In the genomic region with DNA sequence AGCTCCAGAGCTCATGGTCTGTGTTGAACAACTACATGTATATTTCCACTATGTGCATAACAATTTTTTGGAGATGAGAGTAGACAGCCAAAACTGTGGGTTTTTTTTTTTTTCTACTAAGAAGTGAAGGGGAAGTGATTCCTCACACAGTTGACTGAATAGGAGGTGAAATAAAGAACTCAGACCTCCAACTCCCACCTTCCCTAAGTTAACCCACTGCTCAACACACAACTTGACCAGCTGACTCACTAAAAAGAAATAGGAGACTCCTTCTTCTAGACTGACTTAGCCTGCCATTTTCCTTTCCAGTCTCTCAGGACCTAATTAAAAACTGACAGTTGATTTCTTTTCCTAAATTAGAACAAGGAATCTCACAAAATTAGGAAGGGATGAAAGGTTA, we compare ENCODE assay signal across 9 cellular contexts. TPM values are rescaled to one million over a fixed set of nuclear protein-coding genes. Genes with fewer than 3 reads are reported as not detected.
DNase-seq lines count a peak whose midpoint lies in the region; ATAC-seq and TF ChIP-seq lines count a peak whose summit lies in the region.
"Had no signal": no experiment of that assay in that cellular context is flagged by ENCODE, and none has a peak within 500 bp of the region (broad histone marks: within the 10 kb centered on the region; RNA-seq: fewer than 3 reads in every experiment).

No MANE protein-coding gene starts in this region.

- ATAC-seq in activated naive CD8-positive, alpha-beta T cell treated with anti-CD3 and anti-CD28 coated beads, Interleukin-2, amount 10 ng/mL, durations not matched to agents 7 days and 5 days (ENCODE audit: low read depth), result no peak
- ATAC-seq in GM21717 (IDR thresholded peaks at IDR 0.05; ENCODE audit: unreplicated experiment), result no peak

- H3K27me3 ChIP-seq in DOHH2 (ENCODE audit: control insufficient read depth, low read length) (no peaks in the 10 kb centered on the region), Karpas-422 (ENCODE audit: low read length) (no peaks in the 10 kb centered on the region)
- H3K27me3 ChIP-seq: SJCRH30 had no signal

- H3K4me2 ChIP-seq in DOHH2 (ENCODE audit: low read length) (peak overlapping the region; percentile 65), Karpas-422 (ENCODE audit: low read depth, low read length, poor library complexity, severe bottlenecking) (peak overlapping the region; percentile 85)

- H3K36me3 Mint-ChIP-seq in activated naive CD8-positive, alpha-beta T cell treated with anti-CD3 and anti-CD28 coated beads, Interleukin-2, amount 10 ng/mL, durations not matched to agents 7 days and 5 days, result peaks cover 14% of the 10 kb centered on the region
- peaks cover 39% of the 10 kb centered on the region for H3K36me3 Mint-ChIP-seq in nephron (ENCODE audit: low read depth)

- H2AFZ ChIP-seq in Karpas-422 (ENCODE audit: low read length), result no peak overlapping the region

- no peaks in the 10 kb centered on the region for H3K9me2 ChIP-seq in DOHH2 (replicated peaks; ENCODE audit: control insufficient read depth, low read length)
- H3K9me2 ChIP-seq in Karpas-422 (replicated peaks; ENCODE audit: insufficient read depth, low read length), result no peaks in the 10 kb centered on the region

- TF ChIP-seq CTCF in DOHH2 (IDR thresholded peaks at IDR 0.05; ENCODE audit: low read depth, low read length, poor library complexity, severe bottlenecking), result no peak
- no peak for TF ChIP-seq CTCF in nephron (IDR thresholded peaks at IDR 0.05; ENCODE audit: unreplicated experiment in 3 of 3)

- H3K4me3 Mint-ChIP-seq in activated naive CD8-positive, alpha-beta T cell treated with anti-CD3 and anti-CD28 coated beads, Interleukin-2, amount 10 ng/mL, durations not matched to agents 7 days and 5 days, result peak overlapping the region; percentile 42
- peak overlapping the region; percentile 14 to 97 (median 51) for H3K4me3 Mint-ChIP-seq in nephron

- H3F3A ChIP-seq in DOHH2 (ENCODE audit: control insufficient read depth, insufficient read depth), result peaks cover 4% of the 10 kb centered on the region; the same call in 1 of the 2 replicates

- peaks cover 2% of the 10 kb centered on the region; the same call in 1 of the 2 replicates for H3K9me3 ChIP-seq in DOHH2 (ENCODE audit: control insufficient read depth, insufficient read depth, low read length)
- no peaks in the 10 kb centered on the region for H3K9me3 ChIP-seq in Karpas-422 (ENCODE audit: low read length)
- H3K9me3 ChIP-seq: SJCRH30 had no signal

- H3K4me3 ChIP-seq in DOHH2 (ENCODE audit: low read length) (peak overlapping the region; percentile 98), Karpas-422 (ENCODE audit: low read length) (peak overlapping the region; percentile 77)

- no peaks in the 10 kb centered on the region for H3K27me3 Mint-ChIP-seq in activated naive CD8-positive, alpha-beta T cell treated with anti-CD3 and anti-CD28 coated beads, Interleukin-2, amount 10 ng/mL, durations not matched to agents 7 days and 5 days
- H3K27me3 Mint-ChIP-seq in nephron (ENCODE audit: low read depth), result peaks cover 3% of the 10 kb centered on the region

- no peak overlapping the region for H3K27ac Mint-ChIP-seq in activated naive CD8-positive, alpha-beta T cell treated with anti-CD3 and anti-CD28 coated beads, Interleukin-2, amount 10 ng/mL, durations not matched to agents 7 days and 5 days
- no peak overlapping the region for H3K27ac Mint-ChIP-seq in nephron

- DNase-seq in Karpas-422 (peak; percentile 44), NCI-H345 treated with DMSO at 0.1 percent for 48 hours (lab: John Stamatoyannopoulos, UW; ENCODE audit: unreplicated experiment) (no peak), RPMI8226 (no peak), NCI-H748 (lab: John Stamatoyannopoulos, UW; ENCODE audit: unreplicated experiment) (no peak)
- no peak for DNase-seq in activated naive CD8-positive, alpha-beta T cell treated with anti-CD3 and anti-CD28 coated beads, Interleukin-2, amount 10 ng/mL, durations not matched to agents 7 days and 5 days
- DNase-seq: SJCRH30 had no signal

- H3K9me3 Mint-ChIP-seq in activated naive CD8-positive, alpha-beta T cell treated with anti-CD3 and anti-CD28 coated beads, Interleukin-2, amount 10 ng/mL, durations not matched to agents 7 days and 5 days, result peaks cover 3% of the 10 kb centered on the region
- H3K9me3 Mint-ChIP-seq in nephron, result no peaks in the 10 kb centered on the region

- H3K27ac ChIP-seq in DOHH2 (ENCODE audit: low read depth, low read length) (peak overlapping the region; percentile 3; the same call in 1 of the 2 replicates), Karpas-422 (ENCODE audit: low read length) (peak overlapping the region; percentile 74)

- H3K79me2 ChIP-seq in DOHH2 (ENCODE audit: control insufficient read depth, low read length) (peaks cover 72% of the 10 kb centered on the region), Karpas-422 (ENCODE audit: low read length) (peaks cover 76% of the 10 kb centered on the region)

- H4K20me1 ChIP-seq in DOHH2 (ENCODE audit: control insufficient read depth, insufficient read depth, low read depth, low read length) (peaks cover 17% of the 10 kb centered on the region), Karpas-422 (ENCODE audit: insufficient read depth, low read depth, low read length) (peaks cover 39% of the 10 kb centered on the region)

- POLR2A ChIA-PET in activated naive CD8-positive, alpha-beta T cell treated with anti-CD3 and anti-CD28 coated beads, Interleukin-2, amount 10 ng/mL, durations not matched to agents 7 days and 5 days (lab: Charles Lee), result no interaction called here

- H3K9ac ChIP-seq in Karpas-422 (ENCODE audit: low read length), result peak overlapping the region; percentile 95

- peaks cover 34% of the 10 kb centered on the region for H3K4me1 Mint-ChIP-seq in activated naive CD8-positive, alpha-beta T cell treated with anti-CD3 and anti-CD28 coated beads, Interleukin-2, amount 10 ng/mL, durations not matched to agents 7 days and 5 days
- H3K4me1 Mint-ChIP-seq in nephron, result peaks cover 24% of the 10 kb centered on the region

- peaks cover 66% of the 10 kb centered on the region for H3K36me3 ChIP-seq in DOHH2 (ENCODE audit: control insufficient read depth, low read length)
- H3K36me3 ChIP-seq in Karpas-422 (ENCODE audit: insufficient read depth, low read length), result peaks cover 45% of the 10 kb centered on the region

- H3K4me1 ChIP-seq in DOHH2 (ENCODE audit: control insufficient read depth, low read length), result peaks cover 32% of the 10 kb centered on the region
- H3K4me1 ChIP-seq in Karpas-422 (ENCODE audit: low read length), result peaks cover 27% of the 10 kb centered on the region

RNA-seq across cellular contexts. Expression of a gene that starts 1.7 kb away (rescaled TPM):
- total RNA-seq in Karpas-422 (2014; rRNA removed; shearing (Covaris generic); ENCODE audit: low replicate concordance), result 271 and 300 TPM in 2 replicates
- 100 to 1,000 TPM; 183 to 192 TPM for total RNA-seq in activated naive CD8-positive, alpha-beta T cell treated with anti-CD3 and anti-CD28 coated beads, Interleukin-2, amount 10 ng/mL, durations not matched to agents 7 days and 5 days

RNA-seq across cellular contexts. Expression of a gene that starts 33.4 kb away (rescaled TPM):
- 26.2 and 84.0 TPM in 2 replicates for total RNA-seq in Karpas-422 (2014; rRNA removed; shearing (Covaris generic); ENCODE audit: low replicate concordance)
- 10 to 100 TPM; 20.6 to 23.9 TPM for total RNA-seq in activated naive CD8-positive, alpha-beta T cell treated with anti-CD3 and anti-CD28 coated beads, Interleukin-2, amount 10 ng/mL, durations not matched to agents 7 days and 5 days

RNA-seq across cellular contexts. Expression of a gene that starts 41.6 kb away (rescaled TPM):
- total RNA-seq in Karpas-422 (2014; rRNA removed; shearing (Covaris generic); ENCODE audit: low replicate concordance), result 9.1 and 34.7 TPM in 2 replicates
- total RNA-seq in activated naive CD8-positive, alpha-beta T cell treated with anti-CD3 and anti-CD28 coated beads, Interleukin-2, amount 10 ng/mL, durations not matched to agents 7 days and 5 days, result 10 to 100 TPM; 14.4 to 16.1 TPM
